In genomic region chr3:36784012-36784763, GRCh38 we compare ENCODE assay signal across 13 cellular contexts. TPM values are rescaled to one million over a fixed set of nuclear protein-coding genes. Genes with fewer than 3 reads are reported as not detected.
"Had no signal": no experiment of that assay in that cellular context is flagged by ENCODE, and none has a peak within 500 bp of the region (broad histone marks: within the 10 kb centered on the region; RNA-seq: fewer than 3 reads in every experiment).

No MANE protein-coding gene starts in this region.

- ATAC-seq: WTC11 had no signal

- H3K27me3 ChIP-seq: upper lobe of left lung had no signal

- H3K27ac ChIP-seq: upper lobe of left lung had no signal

- H3K4me3 ChIP-seq: upper lobe of left lung had no signal

- H3K4me1 ChIP-seq: upper lobe of left lung had no signal

- H3K36me3 ChIP-seq: upper lobe of left lung had no signal

- DNase-seq: activated gamma-delta T cell treated with Interleukin-2 at 50 U/mL for 16 hours; activated T-cell treated with anti-CD3 and anti-CD28 coated beads, Interleukin-2, amount 50 U/mL, for 1 hour; anterior cingulate cortex; caudate nucleus; effector CD8-positive, alpha-beta T cell; erythroblast; occipital lobe; stimulated activated CD4-positive, alpha-beta T cell treated with anti-CD3 and anti-CD28 coated beads, Interleukin-4, amount 100 ng/mL, for 24 hours; stimulated activated naive CD4-positive, alpha-beta T cell treated with Interleukin-2 at 50 U/mL for 16 hours; T1000; upper lobe of left lung had no signal

- H3K9me3 ChIP-seq: upper lobe of left lung had no signal

RNA-seq across cellular contexts. Expression of gene DCLK3, which starts 19.8 kb away (rescaled TPM):
- total RNA-seq: fibroblast of villous mesenchyme had no signal
